In genomic region chr5:174419523-174420132, GRCh38 we compare ENCODE assay signal across 8 cellular contexts.
DNase-seq lines count a peak whose midpoint lies in the region; ATAC-seq and TF ChIP-seq lines count a peak whose summit lies in the region.

No MANE protein-coding gene starts in this region.

- CTCF ChIA-PET in AG04450 (lab: Charles Lee), result interaction anchor here (0.6 to 6.7 kb wide), 82 partner anchors 9 to 1278 kb away, joined by 3 to 133 read pairs (median 5); partner anchors contain the start of gene MSX2

- H3K27me3 Mint-ChIP-seq in effector memory CD8-positive, alpha-beta T cell, result peaks cover 0 to 8% of the 10 kb centered on the region in 2 donors

- H3K9me3 Mint-ChIP-seq in effector memory CD8-positive, alpha-beta T cell, result no peaks in the 10 kb centered on the region

- H3K27ac ChIP-seq in AG04450 (ENCODE audit: low read depth, low read length), result no peak overlapping the region

- peaks cover 4 to 9% of the 10 kb centered on the region in 2 donors for H3K4me1 Mint-ChIP-seq in effector memory CD8-positive, alpha-beta T cell (ENCODE audit: low read depth in 2 of 2)

- TF ChIP-seq CTCF in AG04450 (IDR thresholded peaks at IDR 0.05; ENCODE audit: low read depth, low read length), result peak; percentile 99

- no peaks in the 10 kb centered on the region for H3K9me3 ChIP-seq in AG04450 (ENCODE audit: control insufficient read depth, insufficient read depth, low read length)

- DNase-seq in AG04450 (ENCODE audit: low read depth, low spot score) (peak; percentile 90), NCI-H82 treated with DMSO at 0.1 percent for 48 hours (lab: John Stamatoyannopoulos, UW; ENCODE audit: unreplicated experiment) (peak; percentile 52), lung microvascular endothelial cell (ENCODE audit: low read depth in 2 of 2) (peak; percentile 87)
- DNase-seq in activated CD8-positive, alpha-beta memory T cell treated with anti-CD3 and anti-CD28 coated beads for 4 hours (ENCODE audit: low read depth in 2 of 2), result peak; percentile 30 to 58
- peak; percentile 9 to 25 (median 24) for DNase-seq in effector memory CD8-positive, alpha-beta T cell
- DNase-seq in stimulated activated CD8-positive, alpha-beta memory T cell treated with anti-CD3 and anti-CD28 coated beads, Interleukin-15, amount 100 ng/mL, for 1 hour (ENCODE audit: low read depth), result peak; percentile 60

- peak overlapping the region; percentile 54 for H3K4me3 ChIP-seq in AG04450 (ENCODE audit: low read depth, low read length)

- H3K4me3 Mint-ChIP-seq in effector memory CD8-positive, alpha-beta T cell, result no peak overlapping the region

- POLR2A ChIA-PET in AG04450 (lab: Yijun Ruan, JAX), result interaction anchor here (0.6 to 1.0 kb wide), 3 partner anchors 164 to 374 kb away, joined by 3 to 8 read pairs (median 5); partner anchors contain the start of gene MSX2

- H3K27ac Mint-ChIP-seq in effector memory CD8-positive, alpha-beta T cell, result no peak overlapping the region

- H3K27me3 ChIP-seq in AG04450 (ENCODE audit: control insufficient read depth, insufficient read depth, low read length), result no peaks in the 10 kb centered on the region

- no peaks in the 10 kb centered on the region for H3K36me3 Mint-ChIP-seq in effector memory CD8-positive, alpha-beta T cell (ENCODE audit: insufficient read depth)

- ATAC-seq in GM18870 (IDR thresholded peaks at IDR 0.05; ENCODE audit: unreplicated experiment) (peak; percentile 72), HG03442 (IDR thresholded peaks at IDR 0.05; ENCODE audit: unreplicated experiment) (peak; percentile 77)
- peak; percentile 51 for ATAC-seq in effector memory CD8-positive, alpha-beta T cell (replicated peaks)

Comparison
In these comparisons a context has a peak if more than half of its experiments do, and no peak if none do; other contexts are left out.
1. DNase-seq: peak in every context shown above with its lines; median percentile 90 in AG04450; 87 in lung microvascular endothelial cell; 60 in stimulated activated CD8-positive, alpha-beta memory T cell treated with anti-CD3 and anti-CD28 coated beads, Interleukin-15, amount 100 ng/mL, for 1 hour; 52 in NCI-H82 treated with DMSO at 0.1 percent for 48 hours; 44 in activated CD8-positive, alpha-beta memory T cell treated with anti-CD3 and anti-CD28 coated beads for 4 hours; 24 in effector memory CD8-positive, alpha-beta T cell.